16 cellular contexts compared by ENCODE assay signal in the genomic region with DNA sequence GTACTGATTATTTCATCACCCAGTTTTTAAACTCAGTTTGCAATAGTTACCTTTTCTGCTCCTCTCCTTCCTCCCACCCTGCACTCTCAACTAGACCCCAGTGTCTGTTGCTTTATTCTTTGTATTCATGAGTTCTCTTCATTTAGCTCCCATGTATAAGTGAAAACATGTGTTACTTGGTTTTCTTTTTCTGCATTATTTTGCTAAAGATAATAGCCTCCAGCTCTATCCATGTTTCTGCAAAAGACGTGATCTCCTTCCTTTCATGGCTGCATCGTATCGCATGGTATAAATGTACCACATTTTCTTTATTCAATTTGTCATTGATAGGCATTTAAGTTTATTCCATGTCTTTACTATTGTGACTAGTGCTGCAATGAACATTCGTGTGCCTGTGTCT.
A peak's percentile ranks its signal among the peaks of the same experiment; 100 is the strongest.
DNase-seq lines count a peak whose midpoint lies in the region; ATAC-seq and TF ChIP-seq lines count a peak whose summit lies in the region.
"Had no signal": no experiment of that assay in that cellular context is flagged by ENCODE, and none has a peak within 500 bp of the region (broad histone marks: within the 10 kb centered on the region; RNA-seq: fewer than 3 reads in every experiment).

No MANE protein-coding gene starts in this region.

- H3K9me3 ChIP-seq in right cardiac atrium (ENCODE audit: control insufficient read depth, low read length): no peaks in the 10 kb centered on the region
- H3K9me3 ChIP-seq: A549 had no signal

- 89% methylated on average over 4 of the region's 4 CpGs for WGBS in right cardiac atrium

- POLR2A ChIA-PET in RWPE1 (lab: Yijun Ruan, JAX; ENCODE audit: low non-redundant PET): no interaction called here

- ATAC-seq in SK-N-SH treated with all-trans-retinoic acid at 6 μM for 48 hours (peak; percentile 61), right cardiac atrium (no peak)
- ATAC-seq: A549; CD8-positive, alpha-beta T cell had no signal

- H3K27ac ChIP-seq in right cardiac atrium (ENCODE audit: low read length): no peak overlapping the region
- H3K27ac ChIP-seq in RWPE1: no peak overlapping the region
- H3K27ac ChIP-seq: A549 had no signal

- peak overlapping the region; percentile 59; the same call in 1 of the 2 replicates for H3K4me3 Mint-ChIP-seq in HFFc6
- H3K4me3 Mint-ChIP-seq: CD14-positive monocyte; CD8-positive, alpha-beta T cell; H9 had no signal

- intact Hi-C loops in right cardiac atrium (cut with DNase I): no loop called here

- no peaks in the 10 kb centered on the region for H3K27me3 Mint-ChIP-seq in HFFc6 (ENCODE audit: insufficient read depth)

- peaks cover 34% of the 10 kb centered on the region for H3K36me3 Mint-ChIP-seq in HFFc6 (ENCODE audit: low read depth)
- H3K36me3 Mint-ChIP-seq: CD14-positive monocyte; CD8-positive, alpha-beta T cell had no signal

- TF ChIP-seq CTCF in HFFc6 (IDR thresholded peaks at IDR 0.05) (no peak), RWPE1 (conservative IDR thresholded peaks at IDR 0.05; ENCODE audit: low read depth) (no peak)

- H3K4me3 ChIP-seq in right cardiac atrium (ENCODE audit: low read length): no peak overlapping the region
- H3K4me3 ChIP-seq: A549 had no signal

- peak overlapping the region; percentile 86 for H3K27ac Mint-ChIP-seq in HFFc6
- H3K27ac Mint-ChIP-seq: CD14-positive monocyte; CD8-positive, alpha-beta T cell; H9 had no signal

- peaks cover 66% of the 10 kb centered on the region for H3K4me1 Mint-ChIP-seq in HFFc6 (ENCODE audit: low read depth)
- H3K4me1 Mint-ChIP-seq: CD14-positive monocyte had no signal

- H3K27me3 ChIP-seq in right cardiac atrium (ENCODE audit: control insufficient read depth, insufficient read depth): no peaks in the 10 kb centered on the region

- H3K9me3 Mint-ChIP-seq in HFFc6: peaks cover 26% of the 10 kb centered on the region

- H3K4me1 ChIP-seq in right cardiac atrium (ENCODE audit: control insufficient read depth, insufficient read depth, low read length): no peaks in the 10 kb centered on the region
- H3K4me1 ChIP-seq: A549 had no signal

- CTCF ChIA-PET in RWPE1 (lab: Yijun Ruan, JAX): no interaction called here

- DNase-seq in HFFc6 (no peak), fibroblast of peridontal ligament (ENCODE audit: extremely low read depth) (peak; percentile 55), right cardiac atrium (no peak), RWPE1 (ENCODE audit: low spot score) (no peak), NCI-H2227 treated with DMSO at 0.1 percent for 48 hours (lab: John Stamatoyannopoulos, UW) (no peak), NCI-H1048 (lab: John Stamatoyannopoulos, UW) (no peak)
- DNase-seq: CD8-positive, alpha-beta T cell; COR-L47; DMS153; DMS79 treated with DMSO at 0.1 percent for 48 hours; GDM1; GOT3; H9 had no signal

TF ChIP-seq in SK-N-SH treated with all-trans-retinoic acid at 6 μM for 48 hours, 23 proteins besides CTCF, POLR2A, EP300 and RAD21:
- TF ChIP-seq OSR1 (CRISPR knock-in tag; IDR thresholded peaks at IDR 0.05): no peak
- TF ChIP-seq ZNF8 (CRISPR knock-in tag; IDR thresholded peaks at IDR 0.05): 0 out of 2 replicates have a peak, but pooled peaks have one; percentile 47
- peak; percentile 72; the same call in 1 of the 2 replicates for TF ChIP-seq TCF4 (CRISPR knock-in tag; IDR thresholded peaks at IDR 0.05; ENCODE audit: borderline replicate concordance)
- no peak for TF ChIP-seq ZFP30 (CRISPR knock-in tag; IDR thresholded peaks at IDR 0.05)
- TF ChIP-seq PPARA (CRISPR knock-in tag; IDR thresholded peaks at IDR 0.05; ENCODE audit: borderline replicate concordance): no peak
- TF ChIP-seq, protein P1, sequence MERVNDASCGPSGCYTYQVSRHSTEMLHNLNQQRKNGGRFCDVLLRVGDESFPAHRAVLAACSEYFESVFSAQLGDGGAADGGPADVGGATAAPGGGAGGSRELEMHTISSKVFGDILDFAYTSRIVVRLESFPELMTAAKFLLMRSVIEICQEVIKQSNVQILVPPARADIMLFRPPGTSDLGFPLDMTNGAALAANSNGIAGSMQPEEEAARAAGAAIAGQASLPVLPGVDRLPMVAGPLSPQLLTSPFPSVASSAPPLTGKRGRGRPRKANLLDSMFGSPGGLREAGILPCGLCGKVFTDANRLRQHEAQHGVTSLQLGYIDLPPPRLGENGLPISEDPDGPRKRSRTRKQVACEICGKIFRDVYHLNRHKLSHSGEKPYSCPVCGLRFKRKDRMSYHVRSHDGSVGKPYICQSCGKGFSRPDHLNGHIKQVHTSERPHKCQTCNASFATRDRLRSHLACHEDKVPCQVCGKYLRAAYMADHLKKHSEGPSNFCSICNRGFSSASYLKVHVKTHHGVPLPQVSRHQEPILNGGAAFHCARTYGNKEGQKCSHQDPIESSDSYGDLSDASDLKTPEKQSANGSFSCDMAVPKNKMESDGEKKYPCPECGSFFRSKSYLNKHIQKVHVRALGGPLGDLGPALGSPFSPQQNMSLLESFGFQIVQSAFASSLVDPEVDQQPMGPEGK (CRISPR knock-in tag; IDR thresholded peaks at IDR 0.05; ENCODE audit: borderline replicate concordance): no peak
TF ChIP-seq in SK-N-SH treated with all-trans-retinoic acid at 6 μM for 48 hours: peak in this region for 2.
